In the genomic region with DNA sequence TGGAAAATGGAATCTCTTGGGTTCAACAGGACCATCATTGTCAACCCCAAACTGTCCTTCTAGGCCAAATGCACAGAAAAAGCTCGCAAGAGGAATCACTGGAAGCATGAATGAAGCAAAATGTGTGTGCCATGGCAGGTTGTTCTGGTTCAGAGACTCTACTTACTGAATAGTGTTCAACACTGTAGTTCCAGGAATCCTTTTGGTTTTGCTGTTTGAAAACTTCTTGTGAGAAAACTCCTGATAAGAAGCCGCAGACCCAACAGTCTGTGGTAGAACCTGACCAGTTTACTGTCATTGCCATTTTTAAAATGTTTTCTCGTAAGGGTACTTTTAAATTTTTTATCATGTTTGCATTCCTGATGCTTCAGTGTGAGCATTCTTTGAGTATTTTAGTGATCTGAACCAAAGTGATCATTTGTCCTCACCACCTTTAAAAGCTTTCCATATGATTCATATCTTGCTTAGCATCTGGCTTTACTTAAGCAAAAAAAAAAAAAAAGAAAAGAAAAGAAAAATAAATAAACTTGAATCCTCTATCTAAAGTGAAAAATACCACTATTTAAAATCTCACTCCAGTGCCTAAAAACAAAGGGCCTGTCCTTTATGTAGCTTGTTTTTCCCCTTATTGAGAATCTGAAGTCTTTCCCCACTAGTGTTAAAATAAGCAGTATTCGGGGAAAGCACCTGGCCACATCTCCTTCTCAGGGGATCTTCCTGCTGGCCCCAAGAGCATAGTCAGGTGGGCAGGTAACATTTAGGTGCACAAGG, we compare ENCODE assay signal across 11 cellular contexts.
DNase-seq lines count a peak whose midpoint lies in the region; ATAC-seq, FAIRE-seq and TF ChIP-seq lines count a peak whose summit lies in the region.
"Had no signal": no experiment of that assay in that cellular context is flagged by ENCODE, and none has a peak within 500 bp of the region (broad histone marks: within the 10 kb centered on the region; RNA-seq: fewer than 3 reads in every experiment).

No MANE protein-coding gene starts in this region.

- 19% methylated on average over 4 of the region's 4 CpGs for WGBS in GM12878 (ENCODE audit: insufficient coverage, insufficient replicate concordance, low lambda C conversion rate, missing lambda C conversion rate)

- peaks cover 0 to 4% of the 10 kb centered on the region in 2 experiments; a peak in 2 of 4 replicates for H3K36me3 ChIP-seq in GM12878 (ENCODE audit: control insufficient read depth in 2 of 2, insufficient read depth in 2 of 2, low read length in 1 of 2)

- peak overlapping the region; percentile 38; the same call in 1 of the 2 replicates for H3K4me2 ChIP-seq in GM12878 (ENCODE audit: control insufficient read depth, insufficient read depth)

- H4K20me1 ChIP-seq in GM12878 (ENCODE audit: control insufficient read depth, insufficient read depth) = no peaks in the 10 kb centered on the region

- in situ Hi-C loops in GM12878 (cut with MboI) = no loop called here

- POLR2A ChIA-PET in GM12878 (lab: Charles Lee) = interaction anchor here (0.6 to 2.4 kb wide), 8 partner anchors 11 to 125 kb away, joined by 3 to 16 read pairs (median 5); no protein-coding TSS in a partner anchor
- POLR2A ChIA-PET in CD4-positive, alpha-beta T cell (lab: Charles Lee) = no interaction called here

- SMC1A ChIA-PET in GM12878 (lab: Charles Lee; ENCODE audit: uncharacterized antibody, unreplicated experiment) = interaction anchor here (0.7 to 5.6 kb wide), 25 partner anchors 11 to 637 kb away, joined by 3 to 53 read pairs (median 5); no protein-coding TSS in a partner anchor

- TF ChIP-seq CTCF in AG10803 (conservative IDR thresholded peaks at IDR 0.05; ENCODE audit: low read length) = no peak
- no peak for TF ChIP-seq CTCF in GM12878 (IDR thresholded peaks at IDR 0.05 in 2 of 3, conservative IDR thresholded peaks at IDR 0.05 in 1 of 3; ENCODE audit: control insufficient read depth in 2 of 3, extremely low read depth in 1 of 3, insufficient read depth in 1 of 3, low read depth in 3 of 3, low read length in 3 of 3)
- TF ChIP-seq CTCF in CD4-positive, alpha-beta T cell (IDR thresholded peaks at IDR 0.05) = no peak

- no peaks in the 10 kb centered on the region; the same call in 1 of the 3 replicates for H3K9me3 ChIP-seq in GM12878 (replicated peaks; ENCODE audit: control insufficient read depth, insufficient read depth, low read length)
- no peaks in the 10 kb centered on the region for H3K9me3 ChIP-seq in CD4-positive, alpha-beta T cell (ENCODE audit: control insufficient read depth, low read length)

- peaks cover 12% of the 10 kb centered on the region for H3K4me1 ChIP-seq in GM12878 (ENCODE audit: control insufficient read depth, insufficient read depth, low read length)

- peak; percentile 93 for DNase-seq in AG10803 (ENCODE audit: low read depth)
- DNase-seq in GM12878 (ENCODE audit: low read depth, low spot score) = peak; percentile 66
- DNase-seq in NCI-H1436 (lab: John Stamatoyannopoulos, UW) = no peak
- no peak for DNase-seq in pons (ENCODE audit: low spot score)
- no peak for DNase-seq in CD4-positive, alpha-beta T cell
- no peak for DNase-seq in NAMALWA (ENCODE audit: low spot score)
- DNase-seq: small intestine had no signal

- H3K4me3 ChIP-seq in AG10803 (ENCODE audit: low read length) (no peak overlapping the region), GM12878 (no peak overlapping the region)

- no peaks in the 10 kb centered on the region for H3K36me3 Mint-ChIP-seq in CD4-positive, alpha-beta T cell (ENCODE audit: low read depth)

- ATAC-seq in GM19463 (IDR thresholded peaks at IDR 0.05; ENCODE audit: unreplicated experiment) (peak; percentile 87), HG03108 (IDR thresholded peaks at IDR 0.05; ENCODE audit: unreplicated experiment) (peak; percentile 65), GM12878 (peak; percentile 92)
- no peak for ATAC-seq in CD4-positive, alpha-beta T cell (ENCODE audit: poor library complexity)

- BruUV-seq in GM12878 (replicated peaks; lab: Mats Ljungman, UMichigan) = TSS peak; percentile 73

- H3K9me3 Mint-ChIP-seq in CD4-positive, alpha-beta T cell = peaks cover 4% of the 10 kb centered on the region

- RAD21 ChIA-PET in GM12878 (lab: Charles Lee; ENCODE audit: unreplicated experiment) = interaction anchor here (0.7 to 3.4 kb wide), 13 partner anchors 11 to 218 kb away, joined by 3 to 49 read pairs (median 5); no protein-coding TSS in a partner anchor

- no peak for TF ChIP-seq POLR2A in GM12878 (IDR thresholded peaks at IDR 0.05; ENCODE audit: low read depth, low read length)

- CTCF ChIA-PET in GM12878 (lab: Yijun Ruan, JAX) = interaction anchor here (0.6 to 3.2 kb wide), 10 partner anchors 11 to 705 kb away, joined by 3 to 24 read pairs (median 6); no protein-coding TSS in a partner anchor
- CTCF ChIA-PET in CD4-positive, alpha-beta T cell (lab: Charles Lee) = no interaction called here

- TF ChIP-seq RAD21 in GM12878 (IDR thresholded peaks at IDR 0.05; ENCODE audit: insufficient read depth, low read depth, low read length) = no peak

- H3K79me2 ChIP-seq in GM12878 (ENCODE audit: control insufficient read depth, insufficient read depth, low read length) = no peaks in the 10 kb centered on the region

- no peaks in the 10 kb centered on the region for H3K4me1 Mint-ChIP-seq in CD4-positive, alpha-beta T cell (ENCODE audit: low read depth)

- no peaks in the 10 kb centered on the region for H3K27me3 Mint-ChIP-seq in CD4-positive, alpha-beta T cell

- no peak overlapping the region for H3K27ac Mint-ChIP-seq in CD4-positive, alpha-beta T cell

- no peak for FAIRE-seq in GM12878 (lab: Jason Lieb, UNC)
- FAIRE-seq: colon, small intestine had no signal

- intact Hi-C loops in GM12878 (cut with micrococcal nuclease; ENCODE audit: unreplicated experiment) = loop anchor here (1.0 to 5.0 kb wide), 2 partner anchors 118 to 157 kb away; no protein-coding TSS in a partner anchor
- intact Hi-C loops in CD4-positive, alpha-beta T cell (cut with DNase I, micrococcal nuclease) = no loop called here

- peak overlapping the region; percentile 74 for H3K27ac ChIP-seq in GM12878 (ENCODE audit: control insufficient read depth, insufficient read depth)
- no peak overlapping the region for H3K27ac ChIP-seq in CD4-positive, alpha-beta T cell (ENCODE audit: low read depth, low read length)
- H3K27ac ChIP-seq: C4-2B had no signal

- TF ChIP-seq EP300 in GM12878 (IDR thresholded peaks at IDR 0.05; ENCODE audit: borderline replicate concordance in 1 of 2, control insufficient read depth in 1 of 2, low read depth in 2 of 2, low read length in 2 of 2) = peak; percentile 25 to 64; a peak in 1 of 4 replicates

- H3K9ac ChIP-seq in GM12878 (ENCODE audit: control insufficient read depth, insufficient read depth, low read length) = no peak overlapping the region

- no peak overlapping the region for H3K4me3 Mint-ChIP-seq in CD4-positive, alpha-beta T cell

- H3K27me3 ChIP-seq in GM12878 (replicated peaks in 1 of 2; ENCODE audit: control insufficient read depth in 2 of 2, insufficient read depth in 2 of 2, low read length in 1 of 2) = no peaks in the 10 kb centered on the region
- H3K27me3 ChIP-seq in CD4-positive, alpha-beta T cell (ENCODE audit: control insufficient read depth, insufficient read depth, low read length) = no peaks in the 10 kb centered on the region

- H2AFZ ChIP-seq in GM12878 (ENCODE audit: control insufficient read depth, low read depth, low read length) = no peak overlapping the region

TF ChIP-seq in GM12878, 131 proteins besides CTCF, POLR2A, EP300 and RAD21 (continues in another document):
- TF ChIP-seq, protein P1, sequence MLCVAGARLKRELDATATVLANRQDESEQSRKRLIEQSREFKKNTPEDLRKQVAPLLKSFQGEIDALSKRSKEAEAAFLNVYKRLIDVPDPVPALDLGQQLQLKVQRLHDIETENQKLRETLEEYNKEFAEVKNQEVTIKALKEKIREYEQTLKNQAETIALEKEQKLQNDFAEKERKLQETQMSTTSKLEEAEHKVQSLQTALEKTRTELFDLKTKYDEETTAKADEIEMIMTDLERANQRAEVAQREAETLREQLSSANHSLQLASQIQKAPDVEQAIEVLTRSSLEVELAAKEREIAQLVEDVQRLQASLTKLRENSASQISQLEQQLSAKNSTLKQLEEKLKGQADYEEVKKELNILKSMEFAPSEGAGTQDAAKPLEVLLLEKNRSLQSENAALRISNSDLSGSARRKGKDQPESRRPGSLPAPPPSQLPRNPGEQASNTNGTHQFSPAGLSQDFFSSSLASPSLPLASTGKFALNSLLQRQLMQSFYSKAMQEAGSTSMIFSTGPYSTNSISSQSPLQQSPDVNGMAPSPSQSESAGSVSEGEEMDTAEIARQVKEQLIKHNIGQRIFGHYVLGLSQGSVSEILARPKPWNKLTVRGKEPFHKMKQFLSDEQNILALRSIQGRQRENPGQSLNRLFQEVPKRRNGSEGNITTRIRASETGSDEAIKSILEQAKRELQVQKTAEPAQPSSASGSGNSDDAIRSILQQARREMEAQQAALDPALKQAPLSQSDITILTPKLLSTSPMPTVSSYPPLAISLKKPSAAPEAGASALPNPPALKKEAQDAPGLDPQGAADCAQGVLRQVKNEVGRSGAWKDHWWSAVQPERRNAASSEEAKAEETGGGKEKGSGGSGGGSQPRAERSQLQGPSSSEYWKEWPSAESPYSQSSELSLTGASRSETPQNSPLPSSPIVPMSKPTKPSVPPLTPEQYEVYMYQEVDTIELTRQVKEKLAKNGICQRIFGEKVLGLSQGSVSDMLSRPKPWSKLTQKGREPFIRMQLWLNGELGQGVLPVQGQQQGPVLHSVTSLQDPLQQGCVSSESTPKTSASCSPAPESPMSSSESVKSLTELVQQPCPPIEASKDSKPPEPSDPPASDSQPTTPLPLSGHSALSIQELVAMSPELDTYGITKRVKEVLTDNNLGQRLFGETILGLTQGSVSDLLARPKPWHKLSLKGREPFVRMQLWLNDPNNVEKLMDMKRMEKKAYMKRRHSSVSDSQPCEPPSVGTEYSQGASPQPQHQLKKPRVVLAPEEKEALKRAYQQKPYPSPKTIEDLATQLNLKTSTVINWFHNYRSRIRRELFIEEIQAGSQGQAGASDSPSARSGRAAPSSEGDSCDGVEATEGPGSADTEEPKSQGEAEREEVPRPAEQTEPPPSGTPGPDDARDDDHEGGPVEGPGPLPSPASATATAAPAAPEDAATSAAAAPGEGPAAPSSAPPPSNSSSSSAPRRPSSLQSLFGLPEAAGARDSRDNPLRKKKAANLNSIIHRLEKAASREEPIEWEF (IDR thresholded peaks at IDR 0.05; ENCODE audit: insufficient replicate concordance, low read depth, low read length) = peak; percentile 92
- TF ChIP-seq ZNF24 (IDR thresholded peaks at IDR 0.05) (no peak), ZNF384 (IDR thresholded peaks at IDR 0.05; ENCODE audit: borderline replicate concordance, low read depth, low read length) (0 out of 2 replicates have a peak, but pooled peaks have one; percentile 45)

Comparison
In these comparisons a context has a peak if more than half of its experiments do, and no peak if none do; other contexts are left out.
1. DNase-seq: peak in AG10803 (single experiment) and GM12878 (single experiment); none in NCI-H1436 (single experiment), pons (single experiment), CD4-positive, alpha-beta T cell (0 of 10) and NAMALWA (single experiment).